12 cellular contexts compared by ENCODE assay signal in the genomic region with DNA sequence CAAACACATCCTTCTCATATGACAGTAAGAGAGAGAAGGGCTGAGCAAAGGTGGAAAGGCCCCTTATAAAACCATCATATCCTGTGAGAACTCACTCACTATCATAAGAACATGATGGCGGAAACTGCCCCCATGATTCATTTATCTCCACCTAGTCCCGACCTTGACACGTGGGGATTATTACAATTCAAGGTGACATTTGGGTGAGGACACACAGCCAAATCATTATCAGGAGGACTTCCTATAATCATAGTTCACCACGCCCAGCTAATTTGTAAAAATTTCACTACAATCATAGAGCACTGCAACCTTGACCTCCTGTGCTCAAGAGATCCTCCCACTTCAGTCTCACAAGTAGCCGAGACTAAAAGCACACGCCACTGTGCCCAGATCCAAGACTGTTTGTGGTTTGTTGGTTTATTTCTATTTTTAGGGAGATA.
DNase-seq lines count a peak whose midpoint lies in the region; ATAC-seq and TF ChIP-seq lines count a peak whose summit lies in the region.
"Had no signal": no experiment of that assay in that cellular context is flagged by ENCODE, and none has a peak within 500 bp of the region (broad histone marks: within the 10 kb centered on the region; RNA-seq: fewer than 3 reads in every experiment).

No MANE protein-coding gene starts in this region.

- no peak overlapping the region for H3K4me3 Mint-ChIP-seq in activated T-cell treated with anti-CD3 and anti-CD28 coated beads, Interleukin-2, amount 50 U/mL, for 24 hours
- no peak overlapping the region for H3K4me3 Mint-ChIP-seq in activated CD4-positive, alpha-beta memory T cell treated with anti-CD3 and anti-CD28 coated beads for 36 hours
- H3K4me3 Mint-ChIP-seq in stimulated activated naive B cell treated with anti-CD40 and anti-IgM and Interleukin-4, amounts not matched to agents 10 μg/mL and 1 μg/mL and 100 μg/mL, for 72 hours = no peak overlapping the region

- CTCF ChIA-PET in activated CD4-positive, alpha-beta memory T cell treated with anti-CD3 and anti-CD28 coated beads for 36 hours (lab: Charles Lee) = interaction anchor here (1.0 to 1.6 kb wide), 3 partner anchors 19 to 91 kb away, joined by 3 to 10 read pairs (median 6); no protein-coding TSS in a partner anchor

- no peaks in the 10 kb centered on the region for H3K27me3 ChIP-seq in right atrium auricular region
- H3K27me3 ChIP-seq: breast epithelium, esophagus squamous epithelium had no signal

- H3K36me3 Mint-ChIP-seq in activated T-cell treated with anti-CD3 and anti-CD28 coated beads, Interleukin-2, amount 50 U/mL, for 24 hours (ENCODE audit: low read depth) = peaks cover 51% of the 10 kb centered on the region
- H3K36me3 Mint-ChIP-seq in activated CD4-positive, alpha-beta memory T cell treated with anti-CD3 and anti-CD28 coated beads for 36 hours = peaks cover 24% of the 10 kb centered on the region
- peaks cover 21 to 39% of the 10 kb centered on the region in 2 donors for H3K36me3 Mint-ChIP-seq in stimulated activated naive B cell treated with anti-CD40 and anti-IgM and Interleukin-4, amounts not matched to agents 10 μg/mL and 1 μg/mL and 100 μg/mL, for 72 hours

- TF ChIP-seq CTCF in right atrium auricular region (IDR thresholded peaks at IDR 0.05) = no peak

- H3K27me3 Mint-ChIP-seq in activated T-cell treated with anti-CD3 and anti-CD28 coated beads, Interleukin-2, amount 50 U/mL, for 24 hours = no peaks in the 10 kb centered on the region
- no peaks in the 10 kb centered on the region for H3K27me3 Mint-ChIP-seq in activated CD4-positive, alpha-beta memory T cell treated with anti-CD3 and anti-CD28 coated beads for 36 hours
- H3K27me3 Mint-ChIP-seq in stimulated activated naive B cell treated with anti-CD40 and anti-IgM and Interleukin-4, amounts not matched to agents 10 μg/mL and 1 μg/mL and 100 μg/mL, for 72 hours = no peaks in the 10 kb centered on the region

- H3K4me1 Mint-ChIP-seq in activated T-cell treated with anti-CD3 and anti-CD28 coated beads, Interleukin-2, amount 50 U/mL, for 24 hours (ENCODE audit: low read depth) = peaks cover 46% of the 10 kb centered on the region
- peaks cover 42% of the 10 kb centered on the region for H3K4me1 Mint-ChIP-seq in activated CD4-positive, alpha-beta memory T cell treated with anti-CD3 and anti-CD28 coated beads for 36 hours (ENCODE audit: low read depth)
- H3K4me1 Mint-ChIP-seq in stimulated activated naive B cell treated with anti-CD40 and anti-IgM and Interleukin-4, amounts not matched to agents 10 μg/mL and 1 μg/mL and 100 μg/mL, for 72 hours = peaks cover 36 to 63% of the 10 kb centered on the region in 2 donors

- peak overlapping the region; percentile 26 to 28 for H3K27ac ChIP-seq in right atrium auricular region

- H3K36me3 ChIP-seq in right atrium auricular region = peaks cover 5% of the 10 kb centered on the region
- H3K36me3 ChIP-seq: breast epithelium had no signal

- H3K9me3 Mint-ChIP-seq in activated T-cell treated with anti-CD3 and anti-CD28 coated beads, Interleukin-2, amount 50 U/mL, for 24 hours = no peaks in the 10 kb centered on the region
- no peaks in the 10 kb centered on the region for H3K9me3 Mint-ChIP-seq in activated CD4-positive, alpha-beta memory T cell treated with anti-CD3 and anti-CD28 coated beads for 36 hours
- no peaks in the 10 kb centered on the region for H3K9me3 Mint-ChIP-seq in stimulated activated naive B cell treated with anti-CD40 and anti-IgM and Interleukin-4, amounts not matched to agents 10 μg/mL and 1 μg/mL and 100 μg/mL, for 72 hours

- peaks cover 0 to 33% of the 10 kb centered on the region in 2 donors for H3K4me1 ChIP-seq in right atrium auricular region
- H3K4me1 ChIP-seq: breast epithelium had no signal

- H3K27ac Mint-ChIP-seq in activated T-cell treated with anti-CD3 and anti-CD28 coated beads, Interleukin-2, amount 50 U/mL, for 24 hours = peak overlapping the region; percentile 72
- peak overlapping the region; percentile 69 for H3K27ac Mint-ChIP-seq in activated CD4-positive, alpha-beta memory T cell treated with anti-CD3 and anti-CD28 coated beads for 36 hours
- no peak overlapping the region for H3K27ac Mint-ChIP-seq in stimulated activated naive B cell treated with anti-CD40 and anti-IgM and Interleukin-4, amounts not matched to agents 10 μg/mL and 1 μg/mL and 100 μg/mL, for 72 hours

- no peak for DNase-seq in activated T-cell treated with anti-CD3 and anti-CD28 coated beads, Interleukin-2, amount 50 U/mL, for 24 hours
- DNase-seq in activated T-cell treated with anti-CD3 and anti-CD28 coated beads for 4 hours (no peak), right atrium auricular region (ENCODE audit: low spot score) (no peak), mesenteric fat pad (ENCODE audit: low spot score) (no peak), NCI-H524 (lab: John Stamatoyannopoulos, UW) (no peak)
- peak; percentile 34 for DNase-seq in activated CD4-positive, alpha-beta memory T cell treated with anti-CD3 and anti-CD28 coated beads for 36 hours
- no peak for DNase-seq in stimulated activated naive B cell treated with anti-CD40 and anti-IgM and Interleukin-4, amounts not matched to agents 10 μg/mL and 1 μg/mL and 100 μg/mL, for 72 hours
- DNase-seq: esophagus squamous epithelium, NCI-H1105, SW 1271 had no signal

- no peaks in the 10 kb centered on the region for H3K9me3 ChIP-seq in right atrium auricular region
- H3K9me3 ChIP-seq: breast epithelium, esophagus squamous epithelium had no signal

- intact Hi-C loops in activated CD4-positive, alpha-beta memory T cell treated with anti-CD3 and anti-CD28 coated beads for 36 hours (cut with micrococcal nuclease) = loop anchor here (1.0 kb wide), 1 partner anchor 10 kb away; no protein-coding TSS in a partner anchor

- H3K4me3 ChIP-seq in right atrium auricular region = no peak overlapping the region
- H3K4me3 ChIP-seq: breast epithelium, esophagus squamous epithelium had no signal

- POLR2A ChIA-PET in activated CD4-positive, alpha-beta memory T cell treated with anti-CD3 and anti-CD28 coated beads for 36 hours (lab: Charles Lee) = interaction anchor here (1.7 kb wide), 1 partner anchor 51 kb away, joined by 4 read pairs; no protein-coding TSS in a partner anchor

- ATAC-seq in stimulated activated naive B cell treated with anti-CD40 and anti-IgM and Interleukin-4, amounts not matched to agents 10 μg/mL and 1 μg/mL and 100 μg/mL, for 72 hours (replicated peaks) = peak; percentile 33 to 50
- no peak for ATAC-seq in GM21619 (IDR thresholded peaks at IDR 0.05; ENCODE audit: unreplicated experiment)
